In the genomic region with DNA sequence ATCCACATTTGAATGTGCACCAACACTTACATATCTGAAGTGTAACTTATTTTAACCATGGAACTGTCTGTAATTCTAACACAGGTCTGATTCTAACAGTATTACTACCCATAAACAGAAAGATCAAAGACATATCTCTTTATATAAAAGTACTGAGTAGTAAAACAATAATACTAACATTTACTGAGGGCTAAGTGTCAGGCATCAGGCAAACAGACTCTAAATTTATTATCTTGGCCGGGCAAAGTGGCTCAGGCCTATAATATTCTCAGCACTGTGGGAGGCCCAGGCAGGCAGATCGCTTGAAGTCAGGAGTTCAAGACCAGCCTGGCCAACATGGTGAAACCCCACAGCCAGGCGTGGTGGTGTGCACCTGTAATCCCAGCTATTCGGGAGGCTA, we compare ENCODE assay signal across 17 cellular contexts.
DNase-seq lines count a peak whose midpoint lies in the region; ATAC-seq, FAIRE-seq and TF ChIP-seq lines count a peak whose summit lies in the region.
"Had no signal": no experiment of that assay in that cellular context is flagged by ENCODE, and none has a peak within 500 bp of the region (broad histone marks: within the 10 kb centered on the region; RNA-seq: fewer than 3 reads in every experiment).

No MANE protein-coding gene starts in this region.

- ATAC-seq in CD4-positive, CD25-positive, alpha-beta regulatory T cell (ENCODE audit: low read depth in 2 of 2) = no peak
- ATAC-seq in naive thymus-derived CD4-positive, alpha-beta T cell = no peak
- ATAC-seq in esophagus mucosa (no peak), pancreas (no peak)
- ATAC-seq: A549 had no signal

- H3K4me1 ChIP-seq in CD4-positive, CD25-positive, alpha-beta regulatory T cell (ENCODE audit: control insufficient read depth, insufficient read depth, low read length, poor library complexity, severe bottlenecking) = peaks cover 57% of the 10 kb centered on the region
- peaks cover 68% of the 10 kb centered on the region for H3K4me1 ChIP-seq in CD4-positive, alpha-beta memory T cell (ENCODE audit: insufficient read depth, low read length)
- peaks cover 59% of the 10 kb centered on the region for H3K4me1 ChIP-seq in endothelial cell of umbilical vein (ENCODE audit: control insufficient read depth, extremely low read depth, insufficient read depth, low read length)
- H3K4me1 ChIP-seq in naive thymus-derived CD4-positive, alpha-beta T cell (ENCODE audit: control insufficient read depth in 2 of 2, insufficient read depth in 2 of 2, low read length in 2 of 2) = peaks cover 32 to 63% of the 10 kb centered on the region in 2 donors
- H3K4me1 ChIP-seq in pancreas = peaks cover 4 to 31% (median 29%) of the 10 kb centered on the region in 3 donors

- POLR2A ChIA-PET in CD4-positive, alpha-beta memory T cell (lab: Charles Lee; ENCODE audit: partially characterized antibody) = interaction anchor here (1.0 to 1.8 kb wide), 2 partner anchors 85 to 187 kb away, joined by 3 to 5 read pairs; no protein-coding TSS in a partner anchor
- POLR2A ChIA-PET in endothelial cell of umbilical vein (lab: Charles Lee) = interaction anchor here (1.5 kb wide), 1 partner anchor 17 kb away, joined by 5 read pairs; no protein-coding TSS in a partner anchor
- POLR2A ChIA-PET in naive thymus-derived CD4-positive, alpha-beta T cell (lab: Charles Lee) = interaction anchor here (0.6 kb wide), 1 partner anchor 93 kb away, joined by 3 read pairs; no protein-coding TSS in a partner anchor

- TF ChIP-seq CTCF in endothelial cell of umbilical vein (IDR thresholded peaks at IDR 0.05; ENCODE audit: extremely low read depth in 1 of 2, insufficient read depth in 1 of 2, low read depth in 1 of 2, low read length in 2 of 2) (no peak), pancreas (IDR thresholded peaks at IDR 0.05) (no peak)

- H3K36me3 ChIP-seq in CD4-positive, CD25-positive, alpha-beta regulatory T cell (ENCODE audit: control insufficient read depth, insufficient read depth, low read length) = peaks cover 62% of the 10 kb centered on the region
- H3K36me3 ChIP-seq in CD4-positive, alpha-beta memory T cell (ENCODE audit: insufficient read depth, low read length) = peaks cover 29% of the 10 kb centered on the region
- H3K36me3 ChIP-seq in endothelial cell of umbilical vein (ENCODE audit: control insufficient read depth in 2 of 2, extremely low read depth in 1 of 2, insufficient read depth in 2 of 2, low read length in 2 of 2) (peaks cover 10 to 14% of the 10 kb centered on the region in 2 experiments), pancreas (peaks cover 0 to 4% (median 0%) of the 10 kb centered on the region in 3 donors)
- H3K36me3 ChIP-seq in naive thymus-derived CD4-positive, alpha-beta T cell (ENCODE audit: control insufficient read depth in 2 of 3, insufficient read depth in 3 of 3, low read length in 3 of 3) = peaks cover 13 to 44% (median 15%) of the 10 kb centered on the region in 3 experiments

- H3K27ac ChIP-seq in CD4-positive, CD25-positive, alpha-beta regulatory T cell (ENCODE audit: insufficient read depth, low read length, poor library complexity, severe bottlenecking) = peak overlapping the region; percentile 25
- no peak overlapping the region for H3K27ac ChIP-seq in CD4-positive, alpha-beta memory T cell (ENCODE audit: low read depth, low read length)
- H3K27ac ChIP-seq in endothelial cell of umbilical vein (ENCODE audit: insufficient read depth, low read depth, low read length) = peak overlapping the region; percentile 98
- H3K27ac ChIP-seq in naive thymus-derived CD4-positive, alpha-beta T cell (ENCODE audit: low read depth, low read length) = no peak overlapping the region
- peak overlapping the region in 1 of 4 donors; percentile 17 for H3K27ac ChIP-seq in pancreas

- CTCF ChIA-PET in CD4-positive, alpha-beta memory T cell (lab: Charles Lee; ENCODE audit: partially characterized antibody) = interaction anchor here (2.6 kb wide), 1 partner anchor 195 kb away, joined by 6 read pairs; no protein-coding TSS in a partner anchor
- CTCF ChIA-PET in endothelial cell of umbilical vein (lab: Charles Lee) = interaction anchor here (1.0 to 1.8 kb wide), 4 partner anchors 13 to 140 kb away, joined by 3 to 5 read pairs (median 4); no protein-coding TSS in a partner anchor
- CTCF ChIA-PET in naive thymus-derived CD4-positive, alpha-beta T cell (lab: Charles Lee) = no interaction called here

- no peaks in the 10 kb centered on the region for H3K27me3 ChIP-seq in CD4-positive, CD25-positive, alpha-beta regulatory T cell (ENCODE audit: control insufficient read depth, insufficient read depth, low read length)
- no peaks in the 10 kb centered on the region for H3K27me3 ChIP-seq in CD4-positive, alpha-beta memory T cell (ENCODE audit: insufficient read depth, low read length)
- no peaks in the 10 kb centered on the region for H3K27me3 ChIP-seq in endothelial cell of umbilical vein (ENCODE audit: control insufficient read depth in 2 of 2, insufficient read depth in 2 of 2, low read length in 2 of 2)
- H3K27me3 ChIP-seq in naive thymus-derived CD4-positive, alpha-beta T cell (ENCODE audit: control insufficient read depth in 2 of 2, insufficient read depth in 2 of 2, low read length in 2 of 2) = no peaks in the 10 kb centered on the region
- no peaks in the 10 kb centered on the region for H3K27me3 ChIP-seq in pancreas

- no peak overlapping the region for H2AFZ ChIP-seq in endothelial cell of umbilical vein (ENCODE audit: low read depth, low read length)

- no peak for DNase-seq in CD4-positive, CD25-positive, alpha-beta regulatory T cell
- DNase-seq in CD4-positive, alpha-beta memory T cell = no peak
- DNase-seq in endothelial cell of umbilical vein (ENCODE audit: low read depth, low spot score) (no peak), pancreas (no peak)
- DNase-seq in naive thymus-derived CD4-positive, alpha-beta T cell = no peak
- no peak for DNase-seq in activated effector memory CD4-positive, alpha-beta T cell treated with anti-CD3 and anti-CD28 coated beads, Interleukin-2, amount 50 U/mL, for 16 hours
- DNase-seq: DMS153, DMS79 treated with DMSO at 0.1 percent for 48 hours, GOT3, H9 had no signal

- H3K27me3 Mint-ChIP-seq in CD4-positive, CD25-positive, alpha-beta regulatory T cell = no peaks in the 10 kb centered on the region
- H3K27me3 Mint-ChIP-seq in CD4-positive, alpha-beta memory T cell = no peaks in the 10 kb centered on the region
- H3K27me3 Mint-ChIP-seq in naive thymus-derived CD4-positive, alpha-beta T cell = no peaks in the 10 kb centered on the region
- H3K27me3 Mint-ChIP-seq: IgD-negative memory B cell had no signal

- intact Hi-C loops in CD4-positive, alpha-beta memory T cell (cut with micrococcal nuclease) = no loop called here
- intact Hi-C loops in endothelial cell of umbilical vein (cut with micrococcal nuclease) (no loop called here), pancreas (cut with DNase I) (no loop called here)
- intact Hi-C loops in naive thymus-derived CD4-positive, alpha-beta T cell (cut with micrococcal nuclease) = no loop called here

- H3K79me2 ChIP-seq in endothelial cell of umbilical vein (ENCODE audit: control insufficient read depth, insufficient read depth, low read length) = peaks cover 29% of the 10 kb centered on the region

- no peaks in the 10 kb centered on the region for H4K20me1 ChIP-seq in endothelial cell of umbilical vein (replicated peaks; ENCODE audit: control insufficient read depth, extremely low read depth, insufficient read depth, low read length)

- no peaks in the 10 kb centered on the region for H3K9me3 ChIP-seq in CD4-positive, CD25-positive, alpha-beta regulatory T cell (ENCODE audit: control insufficient read depth in 2 of 2, low read length in 2 of 2)
- H3K9me3 ChIP-seq in CD4-positive, alpha-beta memory T cell (ENCODE audit: control insufficient read depth in 1 of 2, low read length in 2 of 2) = no peaks in the 10 kb centered on the region
- H3K9me3 ChIP-seq in endothelial cell of umbilical vein (replicated peaks; ENCODE audit: control insufficient read depth, insufficient read depth, low read length) (no peaks in the 10 kb centered on the region), pancreas (peaks cover 0 to 2% (median 0%) of the 10 kb centered on the region in 4 donors)
- no peaks in the 10 kb centered on the region for H3K9me3 ChIP-seq in naive thymus-derived CD4-positive, alpha-beta T cell (ENCODE audit: control insufficient read depth in 2 of 3, low read length in 3 of 3)
- H3K9me3 ChIP-seq: A549 had no signal

- peaks cover 34 to 86% (median 69%) of the 10 kb centered on the region in 4 donors for H3K4me1 Mint-ChIP-seq in CD4-positive, CD25-positive, alpha-beta regulatory T cell
- peaks cover 62 to 93% (median 79%) of the 10 kb centered on the region in 4 donors for H3K4me1 Mint-ChIP-seq in CD4-positive, alpha-beta memory T cell
- peaks cover 46 to 94% (median 82%) of the 10 kb centered on the region in 7 donors for H3K4me1 Mint-ChIP-seq in naive thymus-derived CD4-positive, alpha-beta T cell
- H3K4me1 Mint-ChIP-seq: CD14-positive monocyte had no signal

- peaks cover 39% of the 10 kb centered on the region for H3K36me3 Mint-ChIP-seq in CD4-positive, CD25-positive, alpha-beta regulatory T cell
- H3K36me3 Mint-ChIP-seq in CD4-positive, alpha-beta memory T cell = peaks cover 31 to 70% of the 10 kb centered on the region in 2 donors
- peaks cover 7 to 47% (median 38%) of the 10 kb centered on the region in 5 donors for H3K36me3 Mint-ChIP-seq in naive thymus-derived CD4-positive, alpha-beta T cell

- no peak overlapping the region for H3K4me2 ChIP-seq in endothelial cell of umbilical vein (ENCODE audit: insufficient read depth, low read length)
- H3K4me2 ChIP-seq: A549 had no signal

- WGBS in pancreas, 2 donors = 94 to 95% methylated on average over 4 of the region's 4 CpGs

- no TSS peak for BruUV-seq in endothelial cell of umbilical vein (replicated peaks; lab: Mats Ljungman, UMichigan)

- H3K4me3 ChIP-seq in CD4-positive, CD25-positive, alpha-beta regulatory T cell (ENCODE audit: low read depth, low read length) = no peak overlapping the region
- H3K4me3 ChIP-seq in CD4-positive, alpha-beta memory T cell (ENCODE audit: low read length in 2 of 2) = no peak overlapping the region
- no peak overlapping the region for H3K4me3 ChIP-seq in endothelial cell of umbilical vein (replicated peaks in 1 of 3; ENCODE audit: insufficient read depth in 1 of 3, low read depth in 1 of 3, low read length in 3 of 3)
- no peak overlapping the region for H3K4me3 ChIP-seq in naive thymus-derived CD4-positive, alpha-beta T cell (ENCODE audit: low read length)
- no peak overlapping the region for H3K4me3 ChIP-seq in pancreas
- H3K4me3 ChIP-seq: A549 had no signal

- no peak for TF ChIP-seq POLR2A in endothelial cell of umbilical vein (IDR thresholded peaks at IDR 0.05; ENCODE audit: low read depth, low read length)

- H3K9me1 ChIP-seq in endothelial cell of umbilical vein (replicated peaks; ENCODE audit: control insufficient read depth, extremely low read depth, insufficient read depth, low read length) = no peaks in the 10 kb centered on the region

- dilution Hi-C loops in endothelial cell of umbilical vein (cut with MboI; ENCODE audit: extremely low pct_ligation_motif_present, low sequenced_read_pairs) = no loop called here

- peak overlapping the region; percentile 83 for H3K9ac ChIP-seq in endothelial cell of umbilical vein (replicated peaks; ENCODE audit: extremely low read depth, insufficient read depth, low read length)

- H3K9me3 Mint-ChIP-seq in CD4-positive, CD25-positive, alpha-beta regulatory T cell = peaks cover 0 to 2% (median 0%) of the 10 kb centered on the region in 7 donors
- no peaks in the 10 kb centered on the region for H3K9me3 Mint-ChIP-seq in CD4-positive, alpha-beta memory T cell
- peaks cover 0 to 2% (median 0%) of the 10 kb centered on the region in 11 donors for H3K9me3 Mint-ChIP-seq in naive thymus-derived CD4-positive, alpha-beta T cell
- H3K9me3 Mint-ChIP-seq: CD14-positive monocyte, H9, IgD-negative memory B cell had no signal

- H3K27ac Mint-ChIP-seq in CD4-positive, CD25-positive, alpha-beta regulatory T cell = peak overlapping the region in 2 of 3 donors; percentile 37 to 44
- H3K27ac Mint-ChIP-seq in CD4-positive, alpha-beta memory T cell = peak overlapping the region in 6 of 7 donors; percentile 1 to 84 (median 42)
- peak overlapping the region in 7 of 9 donors; percentile 25 to 83 (median 60) for H3K27ac Mint-ChIP-seq in naive thymus-derived CD4-positive, alpha-beta T cell
- H3K27ac Mint-ChIP-seq: H9 had no signal

- H3K4me3 Mint-ChIP-seq in CD4-positive, CD25-positive, alpha-beta regulatory T cell = peak overlapping the region in 2 of 4 donors; percentile 2 to 55
- peak overlapping the region in 1 of 8 donors; percentile 10 for H3K4me3 Mint-ChIP-seq in CD4-positive, alpha-beta memory T cell
- H3K4me3 Mint-ChIP-seq in naive thymus-derived CD4-positive, alpha-beta T cell = no peak overlapping the region
- H3K4me3 Mint-ChIP-seq: CD14-positive monocyte, H9, IgD-negative memory B cell had no signal

- FAIRE-seq in endothelial cell of umbilical vein (lab: Jason Lieb, UNC) = no peak
- no peak for FAIRE-seq in pancreas (lab: Jason Lieb, UNC)
- FAIRE-seq: A549, D721Med, G401.6, GM12891 had no signal

Comparison
In these comparisons a context has a peak if more than half of its experiments do, and no peak if none do; other contexts are left out.
1. H3K27ac ChIP-seq: peak in CD4-positive, CD25-positive, alpha-beta regulatory T cell (single experiment) and endothelial cell of umbilical vein (single experiment); none in CD4-positive, alpha-beta memory T cell (single experiment) and naive thymus-derived CD4-positive, alpha-beta T cell (single experiment).
2. Peak in every context shown above with its lines, with median percentiles within 50 percentile points of each other: H3K27ac Mint-ChIP-seq.